In genomic region chr19:43928820-43929219, GRCh38 we compare ENCODE assay signal across 3 cellular contexts.
TF ChIP-seq lines count a peak whose summit lies in the region.

No MANE protein-coding gene starts in this region.

TF ChIP-seq in A549, 52 proteins besides CTCF, POLR2A, EP300 and RAD21:
- no peak for TF ChIP-seq RARB (CRISPR knock-in tag; IDR thresholded peaks at IDR 0.05)
- TF ChIP-seq FOSL2 (IDR thresholded peaks at IDR 0.05): no peak
- TF ChIP-seq FOSL2 (CRISPR knock-in tag; IDR thresholded peaks at IDR 0.05): no peak
- no peak for TF ChIP-seq POLR2AphosphoS2 (conservative IDR thresholded peaks at IDR 0.05; ENCODE audit: low read length)
- TF ChIP-seq HOXB13 (CRISPR knock-in tag; IDR thresholded peaks at IDR 0.05; ENCODE audit: low read depth): no peak
- no peak for TF ChIP-seq ZC3H11A (IDR thresholded peaks at IDR 0.05)
- TF ChIP-seq, protein P1, sequence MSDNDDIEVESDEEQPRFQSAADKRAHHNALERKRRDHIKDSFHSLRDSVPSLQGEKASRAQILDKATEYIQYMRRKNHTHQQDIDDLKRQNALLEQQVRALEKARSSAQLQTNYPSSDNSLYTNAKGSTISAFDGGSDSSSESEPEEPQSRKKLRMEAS (IDR thresholded peaks at IDR 0.05): no peak
- TF ChIP-seq CBX8 (IDR thresholded peaks at IDR 0.05): no peak
- TF ChIP-seq HOXB5 (CRISPR knock-in tag; IDR thresholded peaks at IDR 0.05): no peak
- TF ChIP-seq CEBPB (IDR thresholded peaks at IDR 0.05): no peak
- no peak for TF ChIP-seq REST (IDR thresholded peaks at IDR 0.05)
- TF ChIP-seq ZSCAN20 (CRISPR knock-in tag; IDR thresholded peaks at IDR 0.05): no peak
- no peak for TF ChIP-seq PHF8 (IDR thresholded peaks at IDR 0.05; ENCODE audit: borderline replicate concordance, low read depth)

TF ChIP-seq in K562, 482 proteins besides CTCF, POLR2A, EP300 and RAD21:
- peak; percentile 50; the same call in 1 of the 2 replicates for TF ChIP-seq BCOR (IDR thresholded peaks at IDR 0.05)
- peak; percentile 52; the same call in 1 of the 2 replicates for TF ChIP-seq ADNP (tag; IDR thresholded peaks at IDR 0.05)
- TF ChIP-seq, protein P2, sequence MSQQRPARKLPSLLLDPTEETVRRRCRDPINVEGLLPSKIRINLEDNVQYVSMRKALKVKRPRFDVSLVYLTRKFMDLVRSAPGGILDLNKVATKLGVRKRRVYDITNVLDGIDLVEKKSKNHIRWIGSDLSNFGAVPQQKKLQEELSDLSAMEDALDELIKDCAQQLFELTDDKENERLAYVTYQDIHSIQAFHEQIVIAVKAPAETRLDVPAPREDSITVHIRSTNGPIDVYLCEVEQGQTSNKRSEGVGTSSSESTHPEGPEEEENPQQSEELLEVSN (IDR thresholded peaks at IDR 0.05; ENCODE audit: borderline replicate concordance in 1 of 2, extremely low read depth in 1 of 2, insufficient read depth in 1 of 2, insufficient read length in 1 of 2, low read depth in 1 of 2, low read length in 1 of 2, poor library complexity in 1 of 2, severe bottlenecking in 1 of 2): no peak

TF ChIP-seq in liver, 16 proteins besides CTCF, POLR2A, EP300 and RAD21:
- TF ChIP-seq GABPA (IDR thresholded peaks at IDR 0.05 in 1 of 2, conservative IDR thresholded peaks at IDR 0.05 in 1 of 2) (no peak), RXRA (IDR thresholded peaks at IDR 0.05) (no peak), ZBTB33 (IDR thresholded peaks at IDR 0.05) (no peak)
- TF ChIP-seq, protein P1 (IDR thresholded peaks at IDR 0.05): no peak
